In the genomic region with DNA sequence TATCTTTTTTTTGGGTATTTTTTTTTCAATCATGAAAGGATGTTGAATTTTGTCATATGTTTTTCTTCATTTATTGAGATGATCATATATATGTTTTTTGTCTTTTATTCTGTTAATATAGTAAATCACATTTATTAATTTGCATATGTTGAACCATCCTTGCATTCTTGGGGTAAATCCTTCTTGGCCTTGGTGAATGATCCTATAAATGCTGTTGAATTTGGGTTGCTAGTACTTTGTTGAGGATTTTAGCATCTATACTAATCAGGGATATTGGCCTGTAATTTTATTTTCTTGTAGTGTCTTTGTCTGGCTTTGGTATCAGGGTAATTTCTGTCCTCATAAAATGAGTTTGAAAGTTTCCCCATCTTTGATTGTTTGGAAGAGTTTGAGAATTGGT, we compare ENCODE assay signal across 7 cellular contexts.
"Had no signal": no experiment of that assay in that cellular context is flagged by ENCODE, and none has a peak within 500 bp of the region (broad histone marks: within the 10 kb centered on the region; RNA-seq: fewer than 3 reads in every experiment).

No MANE protein-coding gene starts in this region.

- FAIRE-seq: HepG2, HTR-8/SVneo had no signal

- DNase-seq: IMR-90, KBM-7, KG1 had no signal

- H3K4me2 ChIP-seq: KMS-11 had no signal

- ATAC-seq: HepG2 had no signal

- H3K9ac ChIP-seq: KMS-11 had no signal

- H3K27ac ChIP-seq: HL-60, KMS-11 had no signal
